Comparison of ENCODE assay signal across 8 cellular contexts in the genomic region with DNA sequence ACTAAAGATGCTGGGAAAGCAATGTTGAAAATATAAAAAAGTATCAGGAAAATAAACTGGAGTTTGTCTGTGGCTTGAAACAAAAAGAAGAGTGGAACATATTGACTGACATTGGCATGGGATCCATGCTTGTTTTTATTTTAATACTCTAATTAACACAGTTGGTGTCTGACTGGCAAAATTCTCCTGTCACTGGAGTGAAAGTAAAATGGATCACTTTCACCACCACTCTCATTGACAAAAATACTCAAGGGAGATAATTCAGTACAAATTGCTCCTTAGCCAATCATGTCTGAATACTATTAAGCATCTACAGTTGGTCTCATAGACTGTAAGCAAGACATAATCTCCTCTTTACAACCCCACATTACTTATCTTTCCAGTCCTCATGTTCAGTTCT.
"Had no signal": no experiment of that assay in that cellular context is flagged by ENCODE, and none has a peak within 500 bp of the region (broad histone marks: within the 10 kb centered on the region; RNA-seq: fewer than 3 reads in every experiment).

No MANE protein-coding gene starts in this region.

- FAIRE-seq: G401.6, GM12878, GM12891, GM12892, GM18507, GM19239 had no signal

- DNase-seq: GDM1, GF-D8 had no signal

- H3K4me3 ChIP-seq: GM12878 had no signal
